ENCODE assay signal across 13 cellular contexts in genomic region chr9:13446935-13447334, GRCh38.
DNase-seq lines count a peak whose midpoint lies in the region; ATAC-seq, FAIRE-seq and TF ChIP-seq lines count a peak whose summit lies in the region.
"Had no signal": no experiment of that assay in that cellular context is flagged by ENCODE, and none has a peak within 500 bp of the region (broad histone marks: within the 10 kb centered on the region; RNA-seq: fewer than 3 reads in every experiment).

No MANE protein-coding gene starts in this region.

- DNase-seq in left ventricle myocardium inferior (no peak), cardiac septum (ENCODE audit: low spot score) (no peak), astrocyte (ENCODE audit: low read depth) (no peak), kidney (no peak), uterus (no peak), NOMO-1 treated with dmso at 0.1 percent for 144 hours (lab: John Stamatoyannopoulos, UW; ENCODE audit: unreplicated experiment) (no peak), Ammon's horn (ENCODE audit: low spot score) (no peak)
- DNase-seq: activated CD4-positive, alpha-beta T cell treated with anti-CD3 and anti-CD28 coated beads for 1 hour; GOT3; stimulated activated CD4-positive, alpha-beta T cell treated with anti-CD3 and anti-CD28 coated beads, Interleukin-1b, Interleukin-23, amount 100 ng/mL, for 48 hours had no signal

- H3K27me3 ChIP-seq in left ventricle myocardium inferior (ENCODE audit: low read depth), result no peaks in the 10 kb centered on the region
- peaks cover 15% of the 10 kb centered on the region for H3K27me3 ChIP-seq in astrocyte (ENCODE audit: insufficient read depth, low read length)
- H3K27me3 ChIP-seq in uterus, result no peaks in the 10 kb centered on the region

- no peaks in the 10 kb centered on the region for H3K9me3 Mint-ChIP-seq in astrocyte (ENCODE audit: unreplicated experiment)

- no peaks in the 10 kb centered on the region for H3K27me3 Mint-ChIP-seq in astrocyte (ENCODE audit: low read depth, unreplicated experiment)

- no peaks in the 10 kb centered on the region for H3K36me3 ChIP-seq in left ventricle myocardium inferior
- H3K36me3 ChIP-seq in astrocyte (ENCODE audit: insufficient read depth, low read length), result no peaks in the 10 kb centered on the region
- H3K36me3 ChIP-seq in kidney (ENCODE audit: control insufficient read depth in 1 of 2, insufficient read depth in 2 of 2, low read length in 2 of 2), result no peaks in the 10 kb centered on the region
- no peaks in the 10 kb centered on the region for H3K36me3 ChIP-seq in uterus

- H3K27ac Mint-ChIP-seq in astrocyte (ENCODE audit: unreplicated experiment), result no peak overlapping the region

- intact Hi-C loops in left ventricle myocardium inferior (cut with micrococcal nuclease) (loop anchor here (10.0 kb wide), 1 partner anchor 238 kb away; no protein-coding TSS in a partner anchor), cardiac septum (cut with DNase I) (loop anchor here (5.0 to 10.0 kb wide), 6 partner anchors 75 to 588 kb away; no protein-coding TSS in a partner anchor), kidney (cut with DNase I) (no loop called here), uterus (cut with DNase I; ENCODE audit: low total_unique reads) (no loop called here)

- no peak overlapping the region for H3K9ac ChIP-seq in astrocyte (ENCODE audit: low read length)
- no peak overlapping the region for H3K9ac ChIP-seq in kidney (ENCODE audit: low read length in 2 of 2)

- ATAC-seq in HG02623 (IDR thresholded peaks at IDR 0.05; ENCODE audit: unreplicated experiment), result no peak
- ATAC-seq: K562 had no signal

- H3K4me3 ChIP-seq in left ventricle myocardium inferior (peak overlapping the region; percentile 51), astrocyte (ENCODE audit: insufficient read depth, low read depth, low read length) (no peak overlapping the region), kidney (ENCODE audit: low read length in 2 of 2) (no peak overlapping the region), uterus (no peak overlapping the region)
- H3K4me3 ChIP-seq: K562 had no signal

- no peaks in the 10 kb centered on the region for H3K79me2 ChIP-seq in astrocyte (ENCODE audit: insufficient read depth, low read length)

- no peaks in the 10 kb centered on the region for H3K9me3 ChIP-seq in left ventricle myocardium inferior (replicated peaks)
- H3K9me3 ChIP-seq in astrocyte (ENCODE audit: insufficient read depth, low read depth, low read length), result no peaks in the 10 kb centered on the region
- H3K9me3 ChIP-seq in kidney (ENCODE audit: control insufficient read depth in 1 of 2, low read length in 2 of 2), result peaks cover 0 to 3% of the 10 kb centered on the region in 2 donors
- no peaks in the 10 kb centered on the region for H3K9me3 ChIP-seq in uterus

- TF ChIP-seq POLR2A in uterus (IDR thresholded peaks at IDR 0.05), result no peak

- FAIRE-seq in astrocyte (lab: Jason Lieb, UNC) (no peak), kidney (lab: Jason Lieb, UNC) (peak; percentile 80)
- FAIRE-seq: K562 had no signal

- H3K27ac ChIP-seq in left ventricle myocardium inferior (replicated peaks) (peak overlapping the region; percentile 79), astrocyte (ENCODE audit: low read depth, low read length) (no peak overlapping the region), kidney (ENCODE audit: low read depth in 2 of 2, low read length in 2 of 2) (no peak overlapping the region), uterus (no peak overlapping the region)
- H3K27ac ChIP-seq: epithelial cell of prostate had no signal

- no peaks in the 10 kb centered on the region for H3K36me3 Mint-ChIP-seq in astrocyte (ENCODE audit: low read depth, unreplicated experiment)

- H3K4me1 Mint-ChIP-seq in astrocyte (ENCODE audit: low read depth, unreplicated experiment), result no peaks in the 10 kb centered on the region

- TF ChIP-seq CTCF in left ventricle myocardium inferior (IDR thresholded peaks at IDR 0.05; ENCODE audit: borderline replicate concordance), result peak; percentile 42
- TF ChIP-seq CTCF in astrocyte (IDR thresholded peaks at IDR 0.05; ENCODE audit: insufficient read depth, low read depth, low read length), result peak; percentile 6
- TF ChIP-seq CTCF in kidney (IDR thresholded peaks at IDR 0.05; ENCODE audit: borderline replicate concordance, extremely low read depth, insufficient read depth), result no peak
- peak; percentile 5 to 32 (median 22) for TF ChIP-seq CTCF in uterus (IDR thresholded peaks at IDR 0.05)

- H3K4me2 ChIP-seq in astrocyte (ENCODE audit: low read length), result no peak overlapping the region

- peaks cover 60% of the 10 kb centered on the region for H3K4me1 ChIP-seq in left ventricle myocardium inferior
- no peaks in the 10 kb centered on the region for H3K4me1 ChIP-seq in astrocyte (ENCODE audit: insufficient read depth, low read length)
- H3K4me1 ChIP-seq in kidney (ENCODE audit: control insufficient read depth in 1 of 2, insufficient read depth in 1 of 2, low read depth in 1 of 2, low read length in 2 of 2), result no peaks in the 10 kb centered on the region
- no peaks in the 10 kb centered on the region for H3K4me1 ChIP-seq in uterus

- no peaks in the 10 kb centered on the region for H4K20me1 ChIP-seq in astrocyte (ENCODE audit: insufficient read depth, low read length)

- no peak overlapping the region for H2AFZ ChIP-seq in astrocyte (ENCODE audit: low read depth, low read length)

- H3K4me3 Mint-ChIP-seq in astrocyte (ENCODE audit: unreplicated experiment), result no peak overlapping the region

Comparison
In these comparisons a context has a peak if more than half of its experiments do, and no peak if none do; other contexts are left out.
1. intact Hi-C loops: an anchor here in left ventricle myocardium inferior (10.0 kb wide) and cardiac septum (5.0 to 10.0 kb wide); none called in kidney and uterus.